19 cellular contexts compared by ENCODE assay signal in the genomic region with DNA sequence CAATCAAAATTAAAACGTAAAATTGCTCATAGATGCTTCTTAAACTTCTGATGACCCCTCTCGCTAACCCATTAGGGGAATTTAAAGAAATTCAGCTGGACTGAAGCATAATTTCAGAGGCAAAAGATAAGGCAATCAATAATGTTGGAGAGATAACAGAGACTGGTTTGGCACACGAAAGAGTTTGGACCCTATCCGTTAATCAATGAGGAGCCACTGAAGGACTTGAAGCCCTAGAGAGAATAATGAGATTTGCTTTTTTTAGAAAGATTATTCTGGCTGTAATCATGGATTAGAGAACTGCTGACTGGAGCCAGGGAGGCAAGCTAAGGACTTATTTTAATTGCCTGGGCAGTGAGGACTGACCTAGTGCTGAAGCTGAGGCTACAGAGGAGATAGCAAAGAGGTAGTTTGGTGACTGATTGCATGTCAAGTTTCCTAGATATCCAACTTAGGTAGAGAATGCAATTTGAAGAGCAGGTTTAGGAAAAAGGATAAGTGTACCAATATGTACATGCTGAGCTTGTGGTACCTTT.
"Had no signal": no experiment of that assay in that cellular context is flagged by ENCODE, and none has a peak within 500 bp of the region (broad histone marks: within the 10 kb centered on the region; RNA-seq: fewer than 3 reads in every experiment).

No MANE protein-coding gene starts in this region.

- H3K27ac ChIP-seq: coronary artery, heart left ventricle, lower lobe of right lung, parathyroid adenoma, prostate gland, stomach, thoracic aorta, transverse colon had no signal

- H3K27me3 ChIP-seq: heart left ventricle, stomach, transverse colon had no signal

- H2AFZ ChIP-seq: parathyroid adenoma had no signal

- H3K4me3 Mint-ChIP-seq: memory B cell; natural killer cell treated with Interleukin-12 subunit alpha and Interleukin-12 subunit beta and Interleukin-15 and Interleukin-18, amount 100 ng/mL, for 72 hours; stimulated activated naive B cell treated with anti-CD40 and anti-IgM and Interleukin-4, amounts not matched to agents 10 μg/mL and 1 μg/mL and 100 μg/mL, for 72 hours had no signal

- ATAC-seq: heart left ventricle; lower lobe of right lung; natural killer cell treated with Interleukin-12 subunit alpha and Interleukin-12 subunit beta and Interleukin-15 and Interleukin-18, amount 100 ng/mL, for 72 hours; sciatic nerve; stimulated activated naive B cell treated with anti-CD40 and anti-IgM and Interleukin-4, amounts not matched to agents 10 μg/mL and 1 μg/mL and 100 μg/mL, for 72 hours had no signal

- H3K9me3 Mint-ChIP-seq: memory B cell; natural killer cell treated with Interleukin-12 subunit alpha and Interleukin-12 subunit beta and Interleukin-15 and Interleukin-18, amount 100 ng/mL, for 72 hours; stimulated activated naive B cell treated with anti-CD40 and anti-IgM and Interleukin-4, amounts not matched to agents 10 μg/mL and 1 μg/mL and 100 μg/mL, for 72 hours had no signal

- DNase-seq: effector CD4-positive, alpha-beta T cell; foreskin melanocyte; heart left ventricle; hippocampal formation; lower lobe of right lung; midbrain; stimulated activated CD4-positive, alpha-beta T cell treated with anti-CD3 and anti-CD28 coated beads, Interleukin-2, amount 100 ng/mL, for 24 hours; stimulated activated CD4-positive, alpha-beta T cell treated with anti-CD3 and anti-CD28 coated beads, Interleukin-4, amount 100 ng/mL, for 4 hours; stimulated activated naive B cell treated with anti-CD40 and anti-IgM and Interleukin-4, amounts not matched to agents 10 μg/mL and 1 μg/mL and 100 μg/mL, for 72 hours; stomach; substantia nigra; transverse colon had no signal

- H3K79me2 ChIP-seq: parathyroid adenoma had no signal

- H3K27ac Mint-ChIP-seq: memory B cell; natural killer cell treated with Interleukin-12 subunit alpha and Interleukin-12 subunit beta and Interleukin-15 and Interleukin-18, amount 100 ng/mL, for 72 hours; stimulated activated naive B cell treated with anti-CD40 and anti-IgM and Interleukin-4, amounts not matched to agents 10 μg/mL and 1 μg/mL and 100 μg/mL, for 72 hours had no signal

- H3K4me3 ChIP-seq: coronary artery, heart left ventricle, lower lobe of right lung, prostate gland, stomach, thoracic aorta, transverse colon had no signal

- H3K36me3 Mint-ChIP-seq: memory B cell; natural killer cell treated with Interleukin-12 subunit alpha and Interleukin-12 subunit beta and Interleukin-15 and Interleukin-18, amount 100 ng/mL, for 72 hours; stimulated activated naive B cell treated with anti-CD40 and anti-IgM and Interleukin-4, amounts not matched to agents 10 μg/mL and 1 μg/mL and 100 μg/mL, for 72 hours had no signal

- H3K36me3 ChIP-seq: heart left ventricle, lower lobe of right lung, prostate gland, stomach, thoracic aorta, transverse colon had no signal

- H3K4me1 ChIP-seq: heart left ventricle, lower lobe of right lung, parathyroid adenoma, prostate gland had no signal
